In genomic region chr14:68789002-68789797, GRCh38 we compare ENCODE assay signal across 8 cellular contexts. TPM values are rescaled to one million over a fixed set of nuclear protein-coding genes. Genes with fewer than 3 reads are reported as not detected.
DNase-seq lines count a peak whose midpoint lies in the region; ATAC-seq and TF ChIP-seq lines count a peak whose summit lies in the region.

No MANE protein-coding gene starts in this region.

- no peaks in the 10 kb centered on the region for H3K27me3 ChIP-seq in hepatocyte

- peak; percentile 22 for DNase-seq in GF-D8 (lab: John Stamatoyannopoulos, UW)
- peak; percentile 90 for DNase-seq in NCI-H1092 treated with DMSO at 0.1 percent for 48 hours (lab: John Stamatoyannopoulos, UW)
- DNase-seq in T-helper 22 cell (ENCODE audit: low read depth) = peak; percentile 73
- peak in 55 of 58 donors; percentile 21 to 87 (median 61) for DNase-seq in anterior cingulate cortex (lab: John Stamatoyannopoulos, UW)
- peak; percentile 85 for DNase-seq in hepatocyte (ENCODE audit: low spot score)
- peak; percentile 50 for DNase-seq in retinal pigment epithelial cell (ENCODE audit: low read depth)
- no peak for DNase-seq in LoVo (ENCODE audit: low spot score)

- peaks cover 55% of the 10 kb centered on the region for H4K20me1 ChIP-seq in hepatocyte (ENCODE audit: insufficient read depth, poor library complexity, severe bottlenecking)

- H2AFZ ChIP-seq in hepatocyte = no peak overlapping the region

- 13% methylated on average over 13 of the region's 14 CpGs for WGBS in hepatocyte (ENCODE audit: low lambda C conversion rate, missing lambda C conversion rate)

- no peaks in the 10 kb centered on the region for H3K9me3 ChIP-seq in hepatocyte (ENCODE audit: low read depth)

- ATAC-seq in GM21381 (IDR thresholded peaks at IDR 0.05; ENCODE audit: unreplicated experiment) = no peak

- peak overlapping the region; percentile 99 for H3K27ac ChIP-seq in hepatocyte

- no peaks in the 10 kb centered on the region for H3K9me2 ChIP-seq in hepatocyte (replicated peaks; ENCODE audit: insufficient read depth)

- peak overlapping the region; percentile 89 for H3K4me3 ChIP-seq in hepatocyte
- H3K4me3 ChIP-seq in retinal pigment epithelial cell (ENCODE audit: low read length) = peak overlapping the region; percentile 100

- peak; percentile 62 for TF ChIP-seq CTCF in hepatocyte (IDR thresholded peaks at IDR 0.05; ENCODE audit: poor library complexity)
- TF ChIP-seq CTCF in retinal pigment epithelial cell (conservative IDR thresholded peaks at IDR 0.05; ENCODE audit: low read depth, low read length) = peak; percentile 80

- H3K4me2 ChIP-seq in hepatocyte = peak overlapping the region; percentile 88

- peaks cover 60% of the 10 kb centered on the region for H3K79me2 ChIP-seq in hepatocyte

- H3K4me1 ChIP-seq in hepatocyte (ENCODE audit: insufficient read depth) = peaks cover 27% of the 10 kb centered on the region

- peaks cover 3% of the 10 kb centered on the region for H3K36me3 ChIP-seq in hepatocyte (replicated peaks; ENCODE audit: insufficient read depth, low read depth)

RNA-seq across cellular contexts. Expression of gene ZFP36L1, which starts 3.7 kb away (rescaled TPM):
- 101 and 111 TPM in 2 replicates for total RNA-seq in hepatocyte
- polyA plus RNA-seq in hepatocyte = 345 and 404 TPM in 2 replicates
